8 cellular contexts compared by ENCODE assay signal in genomic region chr17:46191332-46192210, GRCh38. TPM values are rescaled to one million over a fixed set of nuclear protein-coding genes. Genes with fewer than 3 reads are reported as not detected.
A peak's percentile ranks its signal among the peaks of the same experiment; 100 is the strongest.
DNase-seq lines count a peak whose midpoint lies in the region; ATAC-seq, FAIRE-seq and TF ChIP-seq lines count a peak whose summit lies in the region.

No MANE protein-coding gene starts in this region.

- H3K36me3 ChIP-seq in SK-N-SH (replicated peaks in 1 of 2; ENCODE audit: control insufficient read depth in 1 of 2, insufficient read depth in 2 of 2, low read length in 1 of 2): peaks cover 0 to 10% of the 10 kb centered on the region in 2 experiments
- no peaks in the 10 kb centered on the region for H3K36me3 ChIP-seq in Loucy (ENCODE audit: insufficient read depth, low read length)
- H3K36me3 ChIP-seq in mucosa of descending colon (ENCODE audit: low read depth): no peaks in the 10 kb centered on the region

- H3K9me3 ChIP-seq in SK-N-SH: no peaks in the 10 kb centered on the region
- no peaks in the 10 kb centered on the region for H3K9me3 ChIP-seq in Loucy (ENCODE audit: insufficient read depth, low read depth, low read length)
- H3K9me3 ChIP-seq in mucosa of descending colon: no peaks in the 10 kb centered on the region

- peak overlapping the region; percentile 96 to 99 for H3K27ac Mint-ChIP-seq in effector memory CD8-positive, alpha-beta T cell

- 2% methylated on average over 21 of the region's 21 CpGs for WGBS in SK-N-SH (ENCODE audit: low lambda C conversion rate)

- no peaks in the 10 kb centered on the region for H3K27me3 Mint-ChIP-seq in effector memory CD8-positive, alpha-beta T cell

- peak; percentile 71 for DNase-seq in SK-N-SH
- DNase-seq in SW480 (ENCODE audit: low spot score): peak; percentile 59
- no peak for DNase-seq in effector memory CD8-positive, alpha-beta T cell
- DNase-seq in mucosa of descending colon: peak in 1 of 3 donors; percentile 65
- peak; percentile 40 for DNase-seq in urothelium cell line (ENCODE audit: low spot score)

- H4K20me1 ChIP-seq in SK-N-SH (ENCODE audit: insufficient read depth) (peaks cover 70% of the 10 kb centered on the region), Loucy (ENCODE audit: insufficient read depth, low read length, poor library complexity, severe bottlenecking) (peaks cover 59% of the 10 kb centered on the region)

- H3K4me3 ChIP-seq in SK-N-SH (ENCODE audit: low read depth in 2 of 2, low read length in 1 of 2) (peak overlapping the region; percentile 76 to 93), Loucy (ENCODE audit: low read length, poor library complexity, severe bottlenecking) (peak overlapping the region; percentile 100), mucosa of descending colon (peak overlapping the region; percentile 94)

- H3K4me3 Mint-ChIP-seq in effector memory CD8-positive, alpha-beta T cell: peak overlapping the region; percentile 93 to 96

- TF ChIP-seq EP300 in SK-N-SH (IDR thresholded peaks at IDR 0.05; ENCODE audit: borderline replicate concordance in 1 of 2, low read depth in 1 of 2, low read length in 1 of 2): no peak

- TF ChIP-seq CTCF in SK-N-SH (IDR thresholded peaks at IDR 0.05) (0 out of 2 replicates have a peak, but pooled peaks have one; percentile 5), Loucy (conservative IDR thresholded peaks at IDR 0.05; ENCODE audit: low read length) (no peak), mucosa of descending colon (IDR thresholded peaks at IDR 0.05) (no peak)

- 0 out of 2 replicates have a peak, but pooled peaks have one; percentile 1 for TF ChIP-seq RAD21 in SK-N-SH (IDR thresholded peaks at IDR 0.05; ENCODE audit: low read length)

- intact Hi-C loops in mucosa of descending colon (cut with DNase I, micrococcal nuclease): loop anchor here in 1 of 2 donors (10.0 kb wide), 1 partner anchor 147 kb away; no protein-coding TSS in a partner anchor

- peak overlapping the region; percentile 94 to 97 for H3K27ac ChIP-seq in SK-N-SH (ENCODE audit: low read depth in 2 of 2, low read length in 1 of 2)

- peak overlapping the region; percentile 79 for H3K4me2 ChIP-seq in SK-N-SH
- H3K4me2 ChIP-seq in Loucy (ENCODE audit: low read depth, low read length, poor library complexity, severe bottlenecking): peak overlapping the region; percentile 90

- no peaks in the 10 kb centered on the region for H3K9me3 Mint-ChIP-seq in effector memory CD8-positive, alpha-beta T cell

- peaks cover 57% of the 10 kb centered on the region for H3K36me3 Mint-ChIP-seq in effector memory CD8-positive, alpha-beta T cell (ENCODE audit: insufficient read depth)

- peaks cover 54 to 74% of the 10 kb centered on the region in 2 donors for H3K4me1 Mint-ChIP-seq in effector memory CD8-positive, alpha-beta T cell (ENCODE audit: low read depth in 2 of 2)

- H3F3A ChIP-seq in SK-N-SH (replicated peaks; ENCODE audit: insufficient read depth) (peaks cover 20% of the 10 kb centered on the region), Loucy (ENCODE audit: low read depth) (peaks cover 10% of the 10 kb centered on the region; the same call in 1 of the 2 replicates)

- ATAC-seq in SK-N-SH treated with all-trans-retinoic acid at 6 μM for 48 hours (no peak), mucosa of descending colon (no peak), GM18517 (IDR thresholded peaks at IDR 0.05; ENCODE audit: unreplicated experiment) (no peak)
- ATAC-seq in effector memory CD8-positive, alpha-beta T cell (replicated peaks): no peak

- H3K79me2 ChIP-seq in SK-N-SH (ENCODE audit: insufficient read depth) (peaks cover 85% of the 10 kb centered on the region), Loucy (ENCODE audit: insufficient read depth, low read length) (peaks cover 76% of the 10 kb centered on the region)

- H3K27me3 ChIP-seq in SK-N-SH (ENCODE audit: insufficient read depth): no peaks in the 10 kb centered on the region
- peaks cover 5% of the 10 kb centered on the region for H3K27me3 ChIP-seq in Loucy (ENCODE audit: insufficient read depth, low read length, poor library complexity, severe bottlenecking)

- no peaks in the 10 kb centered on the region for H3K9me2 ChIP-seq in SK-N-SH
- no peaks in the 10 kb centered on the region for H3K9me2 ChIP-seq in Loucy (replicated peaks; ENCODE audit: low read depth, low read length)

- POLR2A ChIA-PET in SK-N-SH (lab: Yijun Ruan, JAX): interaction anchor here (1.0 to 1.7 kb wide), 2 partner anchors 75 to 108 kb away, joined by 5 to 8 read pairs; no protein-coding TSS in a partner anchor

- H2AFZ ChIP-seq in SK-N-SH (ENCODE audit: low read depth) (peak overlapping the region; percentile 71; the same call in 1 of the 2 replicates), Loucy (ENCODE audit: low read length) (no peak overlapping the region)

- peak overlapping the region; percentile 95 for H3K9ac ChIP-seq in SK-N-SH
- H3K9ac ChIP-seq in Loucy (ENCODE audit: low read depth, low read length, poor library complexity, severe bottlenecking): peak overlapping the region; percentile 98

- FAIRE-seq in urothelium cell line (lab: Jason Lieb, UNC): no peak

- peaks cover 14% of the 10 kb centered on the region in 2 experiments; a peak in 3 of 4 replicates for H3K4me1 ChIP-seq in SK-N-SH (ENCODE audit: control insufficient read depth in 1 of 2, insufficient read depth in 2 of 2, low read depth in 1 of 2, low read length in 1 of 2)
- peaks cover 62% of the 10 kb centered on the region for H3K4me1 ChIP-seq in Loucy (ENCODE audit: insufficient read depth, low read length, poor library complexity, severe bottlenecking)
- H3K4me1 ChIP-seq in mucosa of descending colon (ENCODE audit: low read depth): peaks cover 18% of the 10 kb centered on the region

- CTCF ChIA-PET in SK-N-SH (lab: Yijun Ruan, JAX): interaction anchor here (1.4 to 2.3 kb wide), 4 partner anchors 16 to 189 kb away, joined by 11 to 68 read pairs (median 28); no protein-coding TSS in a partner anchor

TF ChIP-seq in SK-N-SH, 30 proteins besides CTCF, POLR2A, EP300 and RAD21 (continues in another document):
- TF ChIP-seq SMC3 (IDR thresholded peaks at IDR 0.05; ENCODE audit: low read depth, low read length): no peak
- peak; percentile 98 for TF ChIP-seq MXI1 (IDR thresholded peaks at IDR 0.05; ENCODE audit: low read depth, low read length)
- TF ChIP-seq TCF12 (IDR thresholded peaks at IDR 0.05): no peak
- TF ChIP-seq MAX (IDR thresholded peaks at IDR 0.05; ENCODE audit: low read depth): peak; percentile 88
- TF ChIP-seq POLR2AphosphoS5 (IDR thresholded peaks at IDR 0.05; ENCODE audit: low read depth, low read length): 0 out of 2 replicates have a peak, but pooled peaks have one; percentile 7
- TF ChIP-seq CHD2 (IDR thresholded peaks at IDR 0.05; ENCODE audit: low read length, partially characterized antibody): no peak
- peak; percentile 88; the same call in 1 of the 2 replicates for TF ChIP-seq SIN3A (IDR thresholded peaks at IDR 0.05; ENCODE audit: borderline replicate concordance, low read depth, low read length)
- peak; percentile 35; the same call in 1 of the 2 replicates for TF ChIP-seq RFX5 (IDR thresholded peaks at IDR 0.05; ENCODE audit: low read length)

TF ChIP-seq in SK-N-SH treated with all-trans-retinoic acid at 6 μM for 48 hours, 23 proteins besides CTCF, POLR2A, EP300 and RAD21:
- TF ChIP-seq TOX (CRISPR knock-in tag; IDR thresholded peaks at IDR 0.05; ENCODE audit: borderline replicate concordance): no peak
- no peak for TF ChIP-seq BACH2 (CRISPR knock-in tag; IDR thresholded peaks at IDR 0.05; ENCODE audit: borderline replicate concordance)

RNA-seq across cellular contexts. Expression of gene KANSL1, which starts 1.7 kb away (rescaled TPM):
- 10.0 and 11.9 TPM in 2 replicates for polyA plus RNA-seq in SK-N-SH (2012; rRNA removed)
- polyA plus RNA-seq in SK-N-SH (2012; cell fraction: cytosol; rRNA removed): 7.2 and 9.3 TPM in 2 replicates
- 48.5 and 48.8 TPM in 2 replicates for polyA plus RNA-seq in SK-N-SH (2012; cell fraction: nucleus; rRNA removed)
- 100 to 1,000 TPM in 1 of 3 donors, 10 to 100 TPM in 2; 80.2 to 107 (median 88.8) TPM for total RNA-seq in mucosa of descending colon

Comparison
In these comparisons a context has a peak if more than half of its experiments do, and no peak if none do; other contexts are left out.
1. DNase-seq: peak in SK-N-SH (single experiment), SW480 (single experiment) and urothelium cell line (single experiment); none in effector memory CD8-positive, alpha-beta T cell (0 of 3).
2. Peak in every context shown above with its lines, with median percentiles within 50 percentile points of each other: H3K4me3 ChIP-seq.